ENCODE assay signal across 19 cellular contexts in genomic region chr10:117345143-117345542, GRCh38. TPM values are rescaled to one million over a fixed set of nuclear protein-coding genes. Genes with fewer than 3 reads are reported as not detected.
DNase-seq lines count a peak whose midpoint lies in the region; FAIRE-seq and TF ChIP-seq lines count a peak whose summit lies in the region.
"Had no signal": no experiment of that assay in that cellular context is flagged by ENCODE, and none has a peak within 500 bp of the region (broad histone marks: within the 10 kb centered on the region; RNA-seq: fewer than 3 reads in every experiment).

No MANE protein-coding gene starts in this region.

- H3K4me1 Mint-ChIP-seq in Caco-2 (ENCODE audit: low read depth, unreplicated experiment) = peaks cover 43% of the 10 kb centered on the region

- H3K27me3 Mint-ChIP-seq in Caco-2 (ENCODE audit: insufficient read depth, unreplicated experiment) = no peaks in the 10 kb centered on the region
- H3K27me3 Mint-ChIP-seq: brain; naive thymus-derived CD8-positive, alpha-beta T cell had no signal

- peak overlapping the region; percentile 78 for H3K27ac ChIP-seq in HUES64 (ENCODE audit: low read depth, low read length)
- H3K27ac ChIP-seq: right atrium auricular region, VCaP had no signal

- no peak overlapping the region for H3K4me3 Mint-ChIP-seq in Caco-2 (ENCODE audit: unreplicated experiment)
- H3K4me3 Mint-ChIP-seq: brain had no signal

- TF ChIP-seq POLR2A in GM12892 (IDR thresholded peaks at IDR 0.05; ENCODE audit: low read depth, low read length) = no peak

- peak overlapping the region; percentile 60 for H3K27ac Mint-ChIP-seq in Caco-2 (ENCODE audit: unreplicated experiment)
- H3K27ac Mint-ChIP-seq: brain; naive thymus-derived CD8-positive, alpha-beta T cell had no signal

- peaks cover 11% of the 10 kb centered on the region for H3K36me3 Mint-ChIP-seq in Caco-2 (ENCODE audit: insufficient read depth, unreplicated experiment)

- CTCF ChIA-PET in Caco-2 (lab: Charles Lee) = interaction anchor here (0.5 kb wide), 1 partner anchor 135 kb away, joined by 3 read pairs; no protein-coding TSS in a partner anchor
- CTCF ChIA-PET in GM10248 (lab: Yijun Ruan, JAX) = no interaction called here

- POLR2A ChIA-PET in Caco-2 (lab: Charles Lee) = interaction anchor here (0.5 kb wide), 1 partner anchor 26 kb away, joined by 5 read pairs; no protein-coding TSS in a partner anchor
- POLR2A ChIA-PET in GM10248 (lab: Yijun Ruan, JAX) = no interaction called here

- in situ Hi-C loops in astrocyte of the spinal cord (cut with HindIII; ENCODE audit: low sequenced_read_pairs) = no loop called here

- intact Hi-C loops in Caco-2 (cut with micrococcal nuclease; ENCODE audit: unreplicated experiment) = no loop called here

- TF ChIP-seq CTCF in Caco-2 (IDR thresholded peaks at IDR 0.05; ENCODE audit: insufficient read depth in 1 of 2, low read depth in 1 of 2, low read length in 1 of 2, severe bottlenecking in 1 of 2, unreplicated experiment in 1 of 2) = no peak
- TF ChIP-seq CTCF in astrocyte of the spinal cord (IDR thresholded peaks at IDR 0.05; ENCODE audit: low read depth, low read length) = no peak
- TF ChIP-seq CTCF in GM10248 (IDR thresholded peaks at IDR 0.05; ENCODE audit: control extremely low read depth, extremely low read depth, low read depth, missing control alignments) = no peak

- H3K9me3 ChIP-seq in Caco-2 = no peaks in the 10 kb centered on the region
- H3K9me3 ChIP-seq in HUES64 (ENCODE audit: insufficient read depth, low read depth, low read length) = no peaks in the 10 kb centered on the region
- H3K9me3 ChIP-seq: right atrium auricular region had no signal

- H3K4me1 ChIP-seq in Caco-2 (peaks cover 37% of the 10 kb centered on the region), HUES64 (ENCODE audit: insufficient read depth, low read length) (peaks cover 70% of the 10 kb centered on the region)

- no peaks in the 10 kb centered on the region for H3K9me3 Mint-ChIP-seq in Caco-2 (ENCODE audit: unreplicated experiment)
- H3K9me3 Mint-ChIP-seq: brain; naive thymus-derived CD8-positive, alpha-beta T cell had no signal

- H3K27me3 ChIP-seq in Caco-2 (replicated peaks; ENCODE audit: control insufficient read depth, insufficient read depth, low read length) (no peaks in the 10 kb centered on the region), HUES64 (ENCODE audit: insufficient read depth, low read length) (no peaks in the 10 kb centered on the region)
- H3K27me3 ChIP-seq: right atrium auricular region had no signal

- H3K4me3 ChIP-seq in Caco-2 (ENCODE audit: low read depth, low read length) = no peak overlapping the region
- no peak overlapping the region for H3K4me3 ChIP-seq in HUES64 (ENCODE audit: low read length)
- no peak overlapping the region for H3K4me3 ChIP-seq in astrocyte of the spinal cord (ENCODE audit: low read depth, low read length)
- H3K4me3 ChIP-seq: right atrium auricular region had no signal

- DNase-seq in Caco-2 = no peak
- peak; percentile 48 for DNase-seq in astrocyte of the spinal cord (ENCODE audit: low read depth, low spot score)
- DNase-seq in kidney tubule cell (ENCODE audit: low spot score) = peak; percentile 24
- no peak for DNase-seq in NCI-H128 (lab: John Stamatoyannopoulos, UW; ENCODE audit: unreplicated experiment)
- DNase-seq in activated CD8-positive, alpha-beta memory T cell treated with anti-CD3 and anti-CD28 coated beads, Interleukin-2, amount 50 U/mL, for 48 hours = no peak
- DNase-seq in GM10248 (ENCODE audit: extremely low spot score) = no peak
- DNase-seq in GM12892 (ENCODE audit: insufficient read length) = no peak
- DNase-seq: activated naive CD4-positive, alpha-beta T cell; AML-193; DND-41; effector CD8-positive, alpha-beta T cell; left cardiac atrium; naive thymus-derived CD8-positive, alpha-beta T cell; stimulated activated CD4-positive, alpha-beta T cell treated with anti-CD3 and anti-CD28 coated beads, Interleukin-2, amount 100 ng/mL, for 48 hours; trophoblast cell had no signal

- BruUV-seq in Caco-2 (replicated peaks; lab: Mats Ljungman, UMichigan) = no TSS peak

- no peak overlapping the region for H3K9ac ChIP-seq in HUES64 (ENCODE audit: low read depth, low read length)

- FAIRE-seq in GM12892 (lab: Jason Lieb, UNC) = no peak

- H3K36me3 ChIP-seq in Caco-2 (ENCODE audit: control insufficient read depth, insufficient read depth, low read length) (no peaks in the 10 kb centered on the region; the same call in 1 of the 2 replicates), HUES64 (ENCODE audit: insufficient read depth, low read length) (0 out of 2 replicates have a peak, but pooled peaks cover 2% of the 10 kb centered on the region)
- H3K36me3 ChIP-seq: right atrium auricular region had no signal

RNA-seq across cellular contexts. Expression of gene PDZD8, which starts 30.1 kb away (rescaled TPM):
- 49.4 and 54.3 TPM in 2 replicates for total RNA-seq in Caco-2 (2022)
- polyA plus RNA-seq in HUES64 (2013, experiment 1 of 2) = 15.0 TPM
- polyA plus RNA-seq in HUES64 (2013, experiment 2 of 2) = 18.9 TPM
- 7.2 TPM for polyA plus RNA-seq in GM12892 (2012; ENCODE audit: missing spikeins)

Comparison
In these comparisons a context has a peak if more than half of its experiments do, and no peak if none do; other contexts are left out.
1. DNase-seq: peak in astrocyte of the spinal cord (single experiment) and kidney tubule cell (single experiment); none in Caco-2 (0 of 2), NCI-H128 (single experiment), activated CD8-positive, alpha-beta memory T cell treated with anti-CD3 and anti-CD28 coated beads, Interleukin-2, amount 50 U/mL, for 48 hours (single experiment), GM10248 (single experiment) and GM12892 (single experiment).